In the genomic region with DNA sequence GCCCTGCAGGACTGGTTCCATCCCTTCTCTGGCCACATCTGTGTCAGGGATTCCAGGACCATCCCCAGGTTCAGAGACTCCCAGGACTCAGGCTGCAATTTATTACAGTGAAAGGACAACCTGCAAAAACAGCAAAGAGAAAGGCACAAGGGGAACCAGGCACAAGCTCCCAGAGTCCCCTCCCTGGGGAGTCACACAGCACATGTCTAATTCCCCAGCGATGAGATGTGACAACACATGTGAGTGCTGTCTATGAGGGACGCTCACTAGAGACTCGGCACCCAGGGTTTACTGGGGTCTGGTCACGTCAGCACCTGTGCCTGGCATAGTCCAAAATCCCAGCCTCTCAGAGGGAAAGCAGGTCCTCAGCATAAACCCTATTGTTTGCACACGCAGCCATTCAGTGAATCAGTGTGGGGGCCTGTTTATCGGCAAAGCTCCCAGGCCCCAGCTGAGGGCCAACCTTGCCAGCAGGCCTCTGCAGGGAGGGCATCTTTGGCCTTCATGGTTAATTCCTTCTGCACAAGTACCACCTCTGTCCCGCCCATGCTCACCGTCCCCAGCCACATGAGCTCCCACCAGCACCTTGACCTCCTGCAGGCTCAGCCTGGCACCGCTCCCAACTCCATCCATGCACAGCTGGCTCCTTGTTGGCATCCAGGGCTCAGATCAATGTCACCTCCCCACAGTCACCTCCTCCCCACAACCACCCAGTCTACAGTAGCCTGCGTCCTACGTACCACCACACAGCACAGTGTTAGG, we compare ENCODE assay signal across 9 cellular contexts.
DNase-seq lines count a peak whose midpoint lies in the region; ATAC-seq and TF ChIP-seq lines count a peak whose summit lies in the region.
"Had no signal": no experiment of that assay in that cellular context is flagged by ENCODE, and none has a peak within 500 bp of the region (broad histone marks: within the 10 kb centered on the region; RNA-seq: fewer than 3 reads in every experiment).

No MANE protein-coding gene starts in this region.

- DNase-seq in activated CD8-positive, alpha-beta T cell treated with anti-CD3 and anti-CD28 coated beads for 36 hours: no peak
- DNase-seq in RKO (ENCODE audit: low spot score): no peak
- no peak for DNase-seq in NCI-H2107 treated with DMSO at 0.1 percent for 48 hours (lab: John Stamatoyannopoulos, UW; ENCODE audit: unreplicated experiment)
- no peak for DNase-seq in DMS153 treated with DMSO at 0.1 percent for 48 hours (lab: John Stamatoyannopoulos, UW; ENCODE audit: unreplicated experiment)
- DNase-seq: testis had no signal

- peaks cover 2% of the 10 kb centered on the region for H3K27me3 Mint-ChIP-seq in activated CD8-positive, alpha-beta T cell treated with anti-CD3 and anti-CD28 coated beads for 36 hours

- TF ChIP-seq CTCF in activated CD8-positive, alpha-beta T cell treated with anti-CD3 and anti-CD28 coated beads for 36 hours (IDR thresholded peaks at IDR 0.05): no peak

- CTCF ChIA-PET in activated CD8-positive, alpha-beta T cell treated with anti-CD3 and anti-CD28 coated beads for 36 hours (lab: Charles Lee): no interaction called here

- no peak overlapping the region for H3K4me3 ChIP-seq in BLaER1
- H3K4me3 ChIP-seq: testis had no signal

- peak overlapping the region; percentile 59 for H3K27ac Mint-ChIP-seq in activated CD8-positive, alpha-beta T cell treated with anti-CD3 and anti-CD28 coated beads for 36 hours

- H3K9me3 Mint-ChIP-seq in activated CD8-positive, alpha-beta T cell treated with anti-CD3 and anti-CD28 coated beads for 36 hours: peaks cover 8% of the 10 kb centered on the region

- peaks cover 15% of the 10 kb centered on the region; the same call in 1 of the 2 replicates for H3K9me3 ChIP-seq in BLaER1
- H3K9me3 ChIP-seq: testis had no signal

- H3K4me1 Mint-ChIP-seq in activated CD8-positive, alpha-beta T cell treated with anti-CD3 and anti-CD28 coated beads for 36 hours (ENCODE audit: low read depth): peaks cover 11% of the 10 kb centered on the region

- no peaks in the 10 kb centered on the region for H3K36me3 Mint-ChIP-seq in activated CD8-positive, alpha-beta T cell treated with anti-CD3 and anti-CD28 coated beads for 36 hours (ENCODE audit: low read depth)

- peaks cover 24% of the 10 kb centered on the region for H3K4me1 ChIP-seq in BLaER1
- H3K4me1 ChIP-seq: testis had no signal

- H4K20me1 ChIP-seq in BLaER1: no peaks in the 10 kb centered on the region

- no peak overlapping the region for H3K4me3 Mint-ChIP-seq in activated CD8-positive, alpha-beta T cell treated with anti-CD3 and anti-CD28 coated beads for 36 hours

- H3K27me3 ChIP-seq in BLaER1: no peaks in the 10 kb centered on the region; the same call in 1 of the 2 replicates
- H3K27me3 ChIP-seq: testis had no signal

- ATAC-seq in GM19025 (IDR thresholded peaks at IDR 0.05; ENCODE audit: low read depth, unreplicated experiment): peak; percentile 16
- ATAC-seq in HG02981 (IDR thresholded peaks at IDR 0.05; ENCODE audit: unreplicated experiment): peak; percentile 3
- ATAC-seq in activated CD8-positive, alpha-beta T cell treated with anti-CD3 and anti-CD28 coated beads for 36 hours: no peak
- ATAC-seq in HG03521 (IDR thresholded peaks at IDR 0.05; ENCODE audit: unreplicated experiment): no peak

- peak overlapping the region; percentile 77 for H3K4me2 ChIP-seq in BLaER1

- intact Hi-C loops in activated CD8-positive, alpha-beta T cell treated with anti-CD3 and anti-CD28 coated beads for 36 hours (cut with micrococcal nuclease): no loop called here

- H3K27ac ChIP-seq in BLaER1: peak overlapping the region; percentile 32; the same call in 1 of the 2 replicates
- H3K27ac ChIP-seq: testis had no signal

- 0 out of 2 replicates have a peak overlapping the region, but pooled peaks have one; percentile 15 for H3K9ac ChIP-seq in BLaER1

- no peaks in the 10 kb centered on the region for H3K36me3 ChIP-seq in BLaER1

- POLR2A ChIA-PET in activated CD8-positive, alpha-beta T cell treated with anti-CD3 and anti-CD28 coated beads for 36 hours (lab: Charles Lee): no interaction called here

Comparison
In these comparisons a context has a peak if more than half of its experiments do, and no peak if none do; other contexts are left out.
1. ATAC-seq: peak in GM19025 (single experiment) and HG02981 (single experiment); none in activated CD8-positive, alpha-beta T cell treated with anti-CD3 and anti-CD28 coated beads for 36 hours (single experiment) and HG03521 (single experiment).